ENCODE assay signal across 15 cellular contexts in the genomic region with DNA sequence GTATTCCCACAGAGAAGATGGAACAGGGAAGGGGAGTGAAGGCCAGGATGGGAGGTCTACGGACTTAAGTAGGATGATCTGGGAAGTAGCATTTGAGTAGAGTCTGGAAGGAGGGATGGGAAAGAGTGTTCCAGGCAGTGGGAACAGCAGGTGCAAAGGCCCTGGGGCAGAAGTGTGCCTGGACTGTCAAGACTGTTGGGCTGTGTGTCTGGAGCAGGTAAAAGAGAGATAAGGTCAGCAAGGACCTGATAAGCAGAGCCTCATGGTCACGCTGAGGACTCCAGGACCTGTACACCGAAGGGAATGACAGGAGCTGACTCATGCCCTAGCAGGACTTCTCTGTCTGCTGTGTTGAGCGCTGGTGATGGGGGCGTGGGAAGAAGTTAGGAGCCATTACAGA. TPM values are rescaled to one million over a fixed set of nuclear protein-coding genes. Genes with fewer than 3 reads are reported as not detected.
DNase-seq lines count a peak whose midpoint lies in the region; ATAC-seq, FAIRE-seq and TF ChIP-seq lines count a peak whose summit lies in the region.
"Had no signal": no experiment of that assay in that cellular context is flagged by ENCODE, and none has a peak within 500 bp of the region (broad histone marks: within the 10 kb centered on the region; RNA-seq: fewer than 3 reads in every experiment).

No MANE protein-coding gene starts in this region.

- H3K4me3 ChIP-seq in kidney (ENCODE audit: low read length in 2 of 2): no peak overlapping the region
- H3K4me3 ChIP-seq: A549, GM23248 had no signal

- intact Hi-C loops in Calu3 (cut with micrococcal nuclease; ENCODE audit: unreplicated experiment): no loop called here
- intact Hi-C loops in kidney (cut with DNase I): no loop called here

- no peak for DNase-seq in Calu3
- peak; percentile 29 for DNase-seq in kidney
- no peak for DNase-seq in NOMO-1 (lab: John Stamatoyannopoulos, UW; ENCODE audit: unreplicated experiment in 2 of 2)
- DNase-seq in RKO (ENCODE audit: low spot score): no peak
- DNase-seq: CD8-positive, alpha-beta memory T cell; DMS 273 treated with DMSO at 0.1 percent for 48 hours; GM23248 had no signal

- peak overlapping the region; percentile 9 for H3K4me3 Mint-ChIP-seq in Calu3 (ENCODE audit: low read depth, unreplicated experiment)
- H3K4me3 Mint-ChIP-seq: CD8-positive, alpha-beta memory T cell had no signal

- H3K9me3 Mint-ChIP-seq in Calu3 (ENCODE audit: low read depth, unreplicated experiment): no peaks in the 10 kb centered on the region
- H3K9me3 Mint-ChIP-seq: CD8-positive, alpha-beta memory T cell had no signal

- TF ChIP-seq CTCF in Calu3 (IDR thresholded peaks at IDR 0.05; ENCODE audit: unreplicated experiment) (no peak), VCaP (conservative IDR thresholded peaks at IDR 0.05) (no peak), kidney (IDR thresholded peaks at IDR 0.05; ENCODE audit: borderline replicate concordance, extremely low read depth, insufficient read depth) (no peak)

- peaks cover 16% of the 10 kb centered on the region for H3K36me3 Mint-ChIP-seq in Calu3 (ENCODE audit: insufficient read depth, unreplicated experiment)
- H3K36me3 Mint-ChIP-seq: CD8-positive, alpha-beta memory T cell; IgD-negative memory B cell had no signal

- CTCF ChIA-PET in Calu3 (lab: Charles Lee): interaction anchor here (0.5 to 1.0 kb wide), 2 partner anchors 68 to 373 kb away, joined by 3 to 7 read pairs; a partner anchor contains a TSS

- H3K36me3 ChIP-seq in kidney (ENCODE audit: control insufficient read depth in 1 of 2, insufficient read depth in 2 of 2, low read length in 2 of 2): no peaks in the 10 kb centered on the region

- peaks cover 28% of the 10 kb centered on the region for H3K4me1 Mint-ChIP-seq in Calu3 (ENCODE audit: low read depth, unreplicated experiment)
- H3K4me1 Mint-ChIP-seq: CD8-positive, alpha-beta memory T cell; IgD-negative memory B cell had no signal

- peak overlapping the region; percentile 64 for H3K27ac Mint-ChIP-seq in Calu3 (ENCODE audit: unreplicated experiment)
- H3K27ac Mint-ChIP-seq: IgD-negative memory B cell had no signal

- H3K27me3 Mint-ChIP-seq in Calu3 (ENCODE audit: unreplicated experiment): no peaks in the 10 kb centered on the region

- no peaks in the 10 kb centered on the region for H3K9me3 ChIP-seq in kidney (ENCODE audit: control insufficient read depth in 1 of 2, low read length in 2 of 2)
- H3K9me3 ChIP-seq: A549 had no signal

- H3K27ac ChIP-seq in VCaP (peak overlapping the region; percentile 74; the same call in 1 of the 2 replicates), kidney (ENCODE audit: low read depth in 2 of 2, low read length in 2 of 2) (no peak overlapping the region)
- H3K27ac ChIP-seq: A549, GM23248 had no signal

- H3K9ac ChIP-seq in kidney (ENCODE audit: low read length in 2 of 2): no peak overlapping the region
- H3K9ac ChIP-seq: GM23248 had no signal

- no TSS peak for BruUV-seq in Calu3 (replicated peaks; lab: Mats Ljungman, UMichigan)

- FAIRE-seq in kidney (lab: Jason Lieb, UNC): no peak
- FAIRE-seq: A549, H54 had no signal

- no peaks in the 10 kb centered on the region for H3K4me1 ChIP-seq in kidney (ENCODE audit: control insufficient read depth in 1 of 2, insufficient read depth in 1 of 2, low read depth in 1 of 2, low read length in 2 of 2)
- H3K4me1 ChIP-seq: A549 had no signal

- no peak for ATAC-seq in HG02938 (IDR thresholded peaks at IDR 0.05; ENCODE audit: unreplicated experiment)

RNA-seq across cellular contexts. Expression of a gene that starts 0.7 kb away (rescaled TPM):
- 5.9 and 7.4 TPM in 2 replicates for total RNA-seq in Calu3 (2022)
- total RNA-seq in kidney: 1.7 TPM
- polyA plus RNA-seq in kidney (ENCODE audit: insufficient read depth, low read depth, low replicate concordance): 0.17 TPM
- total RNA-seq: CD8-positive, alpha-beta memory T cell; Daoy; GM23248; HT1080 had no signal
- polyA plus RNA-seq: BJ; CD8-positive, alpha-beta memory T cell; IgD-negative memory B cell had no signal

RNA-seq across cellular contexts. Expression of a gene that starts 22.2 kb away (rescaled TPM):
- 124 and 125 TPM in 2 replicates for total RNA-seq in Calu3 (2022)
- total RNA-seq in kidney: 75.0 TPM
- polyA plus RNA-seq in kidney (ENCODE audit: insufficient read depth, low read depth, low replicate concordance): 63.6 TPM

RNA-seq across cellular contexts. Expression of a gene that starts 51.0 kb away (rescaled TPM):
- total RNA-seq in Calu3 (2022): 32.2 and 50.3 TPM in 2 replicates
- total RNA-seq in kidney: 63.2 TPM
- 25.9 TPM for polyA plus RNA-seq in kidney (ENCODE audit: insufficient read depth, low read depth, low replicate concordance)

RNA-seq across cellular contexts. Expression of a gene that starts 51.1 kb away (rescaled TPM):
- total RNA-seq in Calu3 (2022): 7.2 and 10.4 TPM in 2 replicates
- 24.5 TPM for total RNA-seq in kidney
- 11.3 TPM for polyA plus RNA-seq in kidney (ENCODE audit: insufficient read depth, low read depth, low replicate concordance)
